8 cellular contexts compared by ENCODE assay signal in the genomic region with DNA sequence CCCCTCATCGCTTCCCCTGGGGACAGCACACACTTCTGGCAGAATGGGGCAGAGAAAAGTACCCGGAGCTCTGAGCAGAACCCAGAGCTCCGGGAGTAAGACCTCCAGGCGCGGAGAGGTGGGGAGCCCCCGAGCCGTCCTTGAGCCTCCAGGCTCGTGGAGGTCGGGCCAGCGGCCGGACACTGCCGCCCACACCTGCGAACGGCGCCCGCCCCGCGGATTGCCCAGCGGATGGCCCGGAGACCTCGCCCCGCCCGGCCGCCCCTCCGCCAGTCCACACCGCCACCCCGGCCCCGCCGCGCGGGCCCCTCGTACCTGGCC. TPM values are rescaled to one million over a fixed set of nuclear protein-coding genes. Genes with fewer than 3 reads are reported as not detected.
DNase-seq lines count a peak whose midpoint lies in the region; ATAC-seq and TF ChIP-seq lines count a peak whose summit lies in the region.

No MANE protein-coding gene starts in this region.

- TF ChIP-seq CTCF in Loucy (conservative IDR thresholded peaks at IDR 0.05; ENCODE audit: low read length) (no peak), nephron (IDR thresholded peaks at IDR 0.05; ENCODE audit: unreplicated experiment in 3 of 3) (no peak)

- H3K27me3 Mint-ChIP-seq in activated T-cell treated with anti-CD3 and anti-CD28 coated beads, Interleukin-2, amount 50 U/mL, for 4 hours (ENCODE audit: low read depth) = no peaks in the 10 kb centered on the region
- no peaks in the 10 kb centered on the region for H3K27me3 Mint-ChIP-seq in dendritic cell treated with granulocyte-macrophage colony-stimulating factor and Interleukin-4, amounts not matched to agents 40 ng/mL and 50 ng/mL, for 4 days
- peaks cover 5% of the 10 kb centered on the region for H3K27me3 Mint-ChIP-seq in nephron (ENCODE audit: low read depth)

- peaks cover 27% of the 10 kb centered on the region for H3K4me1 ChIP-seq in Loucy (ENCODE audit: insufficient read depth, low read length, poor library complexity, severe bottlenecking)

- peak overlapping the region; percentile 90 for H3K27ac Mint-ChIP-seq in dendritic cell treated with granulocyte-macrophage colony-stimulating factor and Interleukin-4, amounts not matched to agents 40 ng/mL and 50 ng/mL, for 4 days
- peak overlapping the region; percentile 77 to 89 (median 77) for H3K27ac Mint-ChIP-seq in nephron

- peak overlapping the region; percentile 81 for H3K4me3 ChIP-seq in Loucy (ENCODE audit: low read length, poor library complexity, severe bottlenecking)

- DNase-seq in activated T-cell treated with anti-CD3 and anti-CD28 coated beads, Interleukin-2, amount 50 U/mL, for 4 hours = no peak
- no peak for DNase-seq in activated T-cell treated with anti-CD3 and anti-CD28 coated beads, Interleukin-2, amount 50 U/mL, for 1 hour
- DNase-seq in kidney glomerular epithelial cell (lab: John Stamatoyannopoulos, UW) (no peak), 8988T (no peak)

- H3K36me3 ChIP-seq in Loucy (ENCODE audit: insufficient read depth, low read length) = no peaks in the 10 kb centered on the region

- H3K9ac ChIP-seq in Loucy (ENCODE audit: low read depth, low read length, poor library complexity, severe bottlenecking) = peak overlapping the region; percentile 79

- H4K20me1 ChIP-seq in Loucy (ENCODE audit: insufficient read depth, low read length, poor library complexity, severe bottlenecking) = peaks cover 32% of the 10 kb centered on the region

- ATAC-seq in activated T-cell treated with anti-CD3 and anti-CD28 coated beads, Interleukin-2, amount 50 U/mL, for 4 hours = peak; percentile 3 to 4
- ATAC-seq in GM21515 (IDR thresholded peaks at IDR 0.05; ENCODE audit: unreplicated experiment) = no peak

- intact Hi-C loops in dendritic cell treated with granulocyte-macrophage colony-stimulating factor and Interleukin-4, amounts not matched to agents 40 ng/mL and 50 ng/mL, for 4 days (cut with micrococcal nuclease) = no loop called here

- H3K36me3 Mint-ChIP-seq in activated T-cell treated with anti-CD3 and anti-CD28 coated beads, Interleukin-2, amount 50 U/mL, for 4 hours (ENCODE audit: insufficient read depth) = peaks cover 2% of the 10 kb centered on the region
- peaks cover 22% of the 10 kb centered on the region for H3K36me3 Mint-ChIP-seq in dendritic cell treated with granulocyte-macrophage colony-stimulating factor and Interleukin-4, amounts not matched to agents 40 ng/mL and 50 ng/mL, for 4 days (ENCODE audit: low read depth)
- H3K36me3 Mint-ChIP-seq in nephron (ENCODE audit: low read depth) = peaks cover 5% of the 10 kb centered on the region

- peak overlapping the region; percentile 73; the same call in 1 of the 2 replicates for H2AFZ ChIP-seq in Loucy (ENCODE audit: low read length)

- no peaks in the 10 kb centered on the region for H3K9me3 ChIP-seq in Loucy (ENCODE audit: insufficient read depth, low read depth, low read length)

- no peaks in the 10 kb centered on the region for H3K9me2 ChIP-seq in Loucy (replicated peaks; ENCODE audit: low read depth, low read length)

- no peaks in the 10 kb centered on the region for H3F3A ChIP-seq in Loucy (ENCODE audit: low read depth)

- no peaks in the 10 kb centered on the region for H3K9me3 Mint-ChIP-seq in activated T-cell treated with anti-CD3 and anti-CD28 coated beads, Interleukin-2, amount 50 U/mL, for 4 hours
- H3K9me3 Mint-ChIP-seq in dendritic cell treated with granulocyte-macrophage colony-stimulating factor and Interleukin-4, amounts not matched to agents 40 ng/mL and 50 ng/mL, for 4 days = no peaks in the 10 kb centered on the region
- no peaks in the 10 kb centered on the region for H3K9me3 Mint-ChIP-seq in nephron

- H3K4me2 ChIP-seq in Loucy (ENCODE audit: low read depth, low read length, poor library complexity, severe bottlenecking) = peak overlapping the region; percentile 88

- peaks cover 37% of the 10 kb centered on the region for H3K4me1 Mint-ChIP-seq in activated T-cell treated with anti-CD3 and anti-CD28 coated beads, Interleukin-2, amount 50 U/mL, for 4 hours (ENCODE audit: low read depth)
- peaks cover 63% of the 10 kb centered on the region for H3K4me1 Mint-ChIP-seq in dendritic cell treated with granulocyte-macrophage colony-stimulating factor and Interleukin-4, amounts not matched to agents 40 ng/mL and 50 ng/mL, for 4 days (ENCODE audit: low read depth)
- H3K4me1 Mint-ChIP-seq in nephron = peaks cover 23% of the 10 kb centered on the region

- H3K27me3 ChIP-seq in Loucy (ENCODE audit: insufficient read depth, low read length, poor library complexity, severe bottlenecking) = no peaks in the 10 kb centered on the region

- peak overlapping the region; percentile 90 for H3K4me3 Mint-ChIP-seq in activated T-cell treated with anti-CD3 and anti-CD28 coated beads, Interleukin-2, amount 50 U/mL, for 4 hours
- peak overlapping the region; percentile 98 for H3K4me3 Mint-ChIP-seq in dendritic cell treated with granulocyte-macrophage colony-stimulating factor and Interleukin-4, amounts not matched to agents 40 ng/mL and 50 ng/mL, for 4 days
- H3K4me3 Mint-ChIP-seq in nephron = peak overlapping the region; percentile 94 to 95 (median 94)

- H3K79me2 ChIP-seq in Loucy (ENCODE audit: insufficient read depth, low read length) = peaks cover 46% of the 10 kb centered on the region

RNA-seq across cellular contexts. Expression of gene SPTLC2, which starts 0.3 kb away (rescaled TPM):
- 10 to 100 TPM; 18.1 to 23.7 (median 23.2) TPM for total RNA-seq in activated T-cell treated with anti-CD3 and anti-CD28 coated beads, Interleukin-2, amount 50 U/mL, for 4 hours
